19 cellular contexts compared by ENCODE assay signal in genomic region chr15:69881310-69881660, GRCh38.
A peak's percentile ranks its signal among the peaks of the same experiment; 100 is the strongest.
DNase-seq lines count a peak whose midpoint lies in the region; FAIRE-seq and TF ChIP-seq lines count a peak whose summit lies in the region.
"Had no signal": no experiment of that assay in that cellular context is flagged by ENCODE, and none has a peak within 500 bp of the region (broad histone marks: within the 10 kb centered on the region; RNA-seq: fewer than 3 reads in every experiment).

No MANE protein-coding gene starts in this region.

- 0 out of 2 replicates have a peak overlapping the region, but pooled peaks have one; percentile 16 for H2AFZ ChIP-seq in MM.1S (ENCODE audit: low read length)

- peaks cover 23% of the 10 kb centered on the region for H3K4me1 ChIP-seq in MM.1S (ENCODE audit: low read length)
- H3K4me1 ChIP-seq: A549 had no signal

- H3K4me3 ChIP-seq in MM.1S (ENCODE audit: low read length): no peak overlapping the region
- no peak overlapping the region for H3K4me3 ChIP-seq in bronchial epithelial cell (ENCODE audit: low read depth, low read length)
- H3K4me3 ChIP-seq: A549, MG63 had no signal

- H3K4me1 Mint-ChIP-seq in HFFc6 (ENCODE audit: low read depth): no peaks in the 10 kb centered on the region

- H3K9me2 ChIP-seq in MM.1S (replicated peaks; ENCODE audit: insufficient read depth, low read length): no peaks in the 10 kb centered on the region

- peak overlapping the region; percentile 28; the same call in 1 of the 2 replicates for H3K9ac ChIP-seq in MM.1S (ENCODE audit: low read length)

- H3K36me3 ChIP-seq in MM.1S (replicated peaks; ENCODE audit: insufficient read depth, low read length) (no peaks in the 10 kb centered on the region), bronchial epithelial cell (ENCODE audit: control insufficient read depth, insufficient read depth, low read length) (no peaks in the 10 kb centered on the region)
- H3K36me3 ChIP-seq: MG63, WERI-Rb-1 had no signal

- no peak overlapping the region for H3K4me3 Mint-ChIP-seq in HFFc6
- H3K4me3 Mint-ChIP-seq: activated CD8-positive, alpha-beta T cell treated with anti-CD3 and anti-CD28 coated beads for 36 hours; activated T-helper 1 cell treated with anti-CD3 and anti-CD28 coated beads, Interleukin-12 subunit alpha, Interleukin-12 subunit beta, Interleukin-2, Interleukin-4 antibody, amounts not matched to agents 30 ng/mL and 10 ng/mL and 1 ng/mL, durations not matched to agents 14 hours and 24 hours and 36 hours; CD4-positive, alpha-beta T cell; neural crest cell; stimulated activated naive CD8-positive, alpha-beta T cell treated with anti-CD3 and anti-CD28 coated beads, Interleukin-15, amount 100 ng/mL, for 72 hours had no signal

- 0 out of 2 replicates have a peak, but pooled peaks cover 4% of the 10 kb centered on the region for H3K36me3 Mint-ChIP-seq in HFFc6 (ENCODE audit: low read depth)

- H3K27ac ChIP-seq in MM.1S (ENCODE audit: low read length): peak overlapping the region; percentile 58; the same call in 1 of the 2 replicates
- H3K27ac ChIP-seq: A549, WERI-Rb-1 had no signal

- H3K27me3 ChIP-seq in MM.1S (replicated peaks; ENCODE audit: insufficient read depth, low read length) (no peaks in the 10 kb centered on the region), bronchial epithelial cell (ENCODE audit: control insufficient read depth, insufficient read depth, low read length) (no peaks in the 10 kb centered on the region)
- H3K27me3 ChIP-seq: MG63 had no signal

- TF ChIP-seq CTCF in MM.1S (IDR thresholded peaks at IDR 0.05; ENCODE audit: low read length) (no peak), bronchial epithelial cell (IDR thresholded peaks at IDR 0.05; ENCODE audit: insufficient read depth, low read length, severe bottlenecking) (no peak), HFFc6 (IDR thresholded peaks at IDR 0.05) (no peak)

- H4K20me1 ChIP-seq in MM.1S (ENCODE audit: insufficient read depth, low read length): no peaks in the 10 kb centered on the region

- H3F3A ChIP-seq in MM.1S (ENCODE audit: insufficient read depth, low read length): peaks cover 14% of the 10 kb centered on the region

- no peaks in the 10 kb centered on the region for H3K79me2 ChIP-seq in MM.1S (ENCODE audit: low read length)

- peak; percentile 73 for FAIRE-seq in bronchial epithelial cell (lab: Jason Lieb, UNC)
- FAIRE-seq: A549, RCC 7860 had no signal

- H3K27me3 Mint-ChIP-seq in HFFc6 (ENCODE audit: insufficient read depth): peaks cover 38% of the 10 kb centered on the region
- H3K27me3 Mint-ChIP-seq: CD4-positive, alpha-beta T cell had no signal

- no peak overlapping the region for H3K27ac Mint-ChIP-seq in HFFc6
- H3K27ac Mint-ChIP-seq: activated CD8-positive, alpha-beta T cell treated with anti-CD3 and anti-CD28 coated beads for 36 hours; activated T-helper 1 cell treated with anti-CD3 and anti-CD28 coated beads, Interleukin-12 subunit alpha, Interleukin-12 subunit beta, Interleukin-2, Interleukin-4 antibody, amounts not matched to agents 30 ng/mL and 10 ng/mL and 1 ng/mL, durations not matched to agents 14 hours and 24 hours and 36 hours; CD4-positive, alpha-beta T cell; stimulated activated naive CD8-positive, alpha-beta T cell treated with anti-CD3 and anti-CD28 coated beads, Interleukin-15, amount 100 ng/mL, for 72 hours had no signal

- no peaks in the 10 kb centered on the region for H3K9me3 Mint-ChIP-seq in HFFc6
- H3K9me3 Mint-ChIP-seq: activated CD8-positive, alpha-beta T cell treated with anti-CD3 and anti-CD28 coated beads for 36 hours; CD4-positive, alpha-beta T cell had no signal

- H3K9me3 ChIP-seq in MM.1S (replicated peaks; ENCODE audit: insufficient read depth, low read length): no peaks in the 10 kb centered on the region
- H3K9me3 ChIP-seq: A549, MG63 had no signal

- DNase-seq in DMS53 (lab: John Stamatoyannopoulos, UW) (peak; percentile 72), GM19240 (ENCODE audit: insufficient read length, low spot score) (peak; percentile 34), MM.1S (peak; percentile 40), bronchial epithelial cell (ENCODE audit: low read depth) (peak; percentile 21), NCI-H187 (lab: John Stamatoyannopoulos, UW) (no peak), AG08396 (ENCODE audit: low spot score) (no peak), HFFc6 (no peak)
- DNase-seq in activated CD4-positive, CD25-positive, alpha-beta regulatory T cell (lab: John Stamatoyannopoulos, UW): no peak
- DNase-seq: activated CD8-positive, alpha-beta T cell treated with anti-CD3 and anti-CD28 coated beads for 36 hours; CD4-positive, alpha-beta T cell; mesenchymal stem cell; MG63; NCI-H2081; stimulated activated naive CD8-positive, alpha-beta T cell treated with anti-CD3 and anti-CD28 coated beads, Interleukin-15, amount 100 ng/mL, for 72 hours; WERI-Rb-1 had no signal

- peak overlapping the region; percentile 40 for H3K4me2 ChIP-seq in MM.1S (ENCODE audit: low read depth, low read length)
- H3K4me2 ChIP-seq: A549 had no signal

Comparison
In these comparisons a context has a peak if more than half of its experiments do, and no peak if none do; other contexts are left out.
1. DNase-seq: peak in DMS53 (single experiment), GM19240 (single experiment), MM.1S (single experiment) and bronchial epithelial cell (single experiment); none in NCI-H187 (0 of 2), AG08396 (single experiment), HFFc6 (single experiment) and activated CD4-positive, CD25-positive, alpha-beta regulatory T cell (0 of 4).